Comparison of ENCODE assay signal across 8 cellular contexts in the genomic region with DNA sequence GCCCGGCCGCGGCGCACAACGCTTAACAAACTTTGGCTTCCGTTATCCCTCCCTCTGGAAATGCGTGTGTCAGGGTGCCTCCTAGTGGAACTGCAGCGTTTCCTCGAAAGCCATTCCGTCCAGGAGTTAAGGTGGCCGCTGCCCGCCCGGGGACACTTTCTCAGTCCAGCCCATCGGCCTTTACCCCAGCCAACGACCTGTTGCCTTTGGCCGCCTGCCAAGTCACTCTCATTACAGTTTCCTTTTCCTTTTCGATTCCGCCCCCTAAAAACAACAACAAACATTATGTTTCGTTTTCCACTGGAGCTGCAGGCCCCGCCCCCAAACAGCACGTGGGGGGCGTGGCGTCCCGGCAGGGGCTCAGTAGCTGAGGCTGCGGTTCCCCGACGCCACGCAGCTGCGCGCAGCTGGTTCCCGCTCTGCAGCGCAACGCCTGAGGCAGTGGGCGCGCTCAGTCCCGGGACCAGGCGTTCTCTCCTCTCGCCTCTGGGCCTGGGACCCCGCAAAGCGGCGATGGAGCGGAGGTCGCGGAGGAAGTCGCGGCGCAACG. TPM values are rescaled to one million over a fixed set of nuclear protein-coding genes. Genes with fewer than 3 reads are reported as not detected.
DNase-seq lines count a peak whose midpoint lies in the region; ATAC-seq, FAIRE-seq and TF ChIP-seq lines count a peak whose summit lies in the region.

A gene (plus strand): TSS at position 363 of the 550 bp plus-strand sequence. CDS start 151 bp downstream, at position 514.

- peak; percentile 28 for DNase-seq in NCI-H1105 treated with DMSO at 0.1 percent for 48 hours (lab: John Stamatoyannopoulos, UW)
- DNase-seq in T1000 (lab: John Stamatoyannopoulos, UW): peak; percentile 82
- DNase-seq in K562 (ENCODE audit: extremely low read depth in 1 of 4, low spot score in 3 of 4): peak; percentile 17 to 29 (median 22)
- DNase-seq in iPS DF 4.7 (ENCODE audit: extremely low read depth, low spot score): peak; percentile 87
- peak; percentile 95 for DNase-seq in sciatic nerve (ENCODE audit: low spot score)
- no peak for DNase-seq in NCI-H1694 treated with DMSO at 0.1 percent for 48 hours (lab: John Stamatoyannopoulos, UW)

- no peak for TF ChIP-seq POLR2A in K562 (conservative IDR thresholded peaks at IDR 0.05)

- WGBS in K562 (ENCODE audit: insufficient coverage, low coverage, missing lambda C conversion rate): 31% methylated on average over 34 of the region's 48 CpGs

- H3K79me2 ChIP-seq in K562 (ENCODE audit: control insufficient read depth, insufficient read depth, low read length): no peaks in the 10 kb centered on the region

- no peak for TF ChIP-seq EP300 in K562 (IDR thresholded peaks at IDR 0.05; ENCODE audit: low read length)

- no peak within 1 kb of the TSS for H3K27ac ChIP-seq in K562 (ENCODE audit: extremely low read depth, low read depth, low read length)

- peak; percentile 36; the same call in 1 of the 2 replicates for TF ChIP-seq CTCF in GM12874 (IDR thresholded peaks at IDR 0.05; ENCODE audit: insufficient read depth, low read depth, low read length)
- TF ChIP-seq CTCF in K562 (IDR thresholded peaks at IDR 0.05 in 2 of 3, conservative IDR thresholded peaks at IDR 0.05 in 1 of 3; ENCODE audit: insufficient read depth in 2 of 3, low read depth in 1 of 3, low read length in 3 of 3): peak in 1 of 3 experiments; percentile 38; a peak in 2 of 6 replicates

- H3K4me2 ChIP-seq in K562 (ENCODE audit: insufficient read depth, low read length): peak within 1 kb of the TSS; percentile 49

- peaks cover 0 to 9% of the 10 kb centered on the region in 2 experiments; a peak in 2 of 5 replicates for H3K4me1 ChIP-seq in K562 (replicated peaks in 1 of 2; ENCODE audit: control insufficient read depth in 2 of 2, insufficient read depth in 2 of 2, low read length in 2 of 2)

- intact Hi-C loops in K562 (cut with micrococcal nuclease): no loop called here
- intact Hi-C loops in sciatic nerve (cut with DNase I): no loop called here

- H3K9me1 ChIP-seq in K562 (ENCODE audit: control insufficient read depth, insufficient read depth, low read length): no peaks in the 10 kb centered on the region

- in situ Hi-C loops in K562 (cut with MboI): no loop called here

- no peaks in the 10 kb centered on the region for H3K36me3 ChIP-seq in K562 (ENCODE audit: control insufficient read depth, insufficient read depth, low read length)

- no peak within 1 kb of the TSS for H3K4me3 ChIP-seq in K562

- H3K27me3 ChIP-seq in K562 (ENCODE audit: control insufficient read depth in 2 of 2, insufficient read depth in 2 of 2, low read length in 2 of 2): peaks cover 0 to 6% of the 10 kb centered on the region in 2 experiments; a peak in 3 of 5 replicates

- H4K20me1 ChIP-seq in K562 (replicated peaks; ENCODE audit: control insufficient read depth, insufficient read depth, low read length): no peaks in the 10 kb centered on the region

- peak in 1 of 2 experiments; percentile 30; a peak in 1 of 4 replicates for TF ChIP-seq RAD21 in K562 (CRISPR knock-in tag; conservative IDR thresholded peaks at IDR 0.05 in 1 of 2, IDR thresholded peaks at IDR 0.05 in 1 of 2)

- POLR2A ChIA-PET in K562 (lab: Yijun Ruan, JAX): interaction anchor here (0.7 kb wide), 1 partner anchor 12 kb away, joined by 4 read pairs; no protein-coding TSS in a partner anchor

- BruUV-seq in K562 (replicated peaks; lab: Mats Ljungman, UMichigan): no TSS peak

- no peak for FAIRE-seq in K562 (lab: Jason Lieb, UNC)

- ATAC-seq in HG02610 (IDR thresholded peaks at IDR 0.05; ENCODE audit: unreplicated experiment): peak; percentile 93
- peak; percentile 75 for ATAC-seq in K562
- ATAC-seq in sciatic nerve: peak; percentile 97

- H3K9ac ChIP-seq in K562 (ENCODE audit: insufficient read depth in 1 of 2, low read depth in 2 of 2, low read length in 2 of 2): no peak within 1 kb of the TSS

- CTCF ChIA-PET in K562 (lab: Yijun Ruan, JAX; ENCODE audit: low intra/inter-chr PET ratio): no interaction called here

- no peaks in the 10 kb centered on the region for H3K9me3 ChIP-seq in K562 (replicated peaks; ENCODE audit: control insufficient read depth, insufficient read depth, low read depth, low read length)

- H2AFZ ChIP-seq in K562 (ENCODE audit: low read depth, low read length): no peak within 1 kb of the TSS; the same call in 1 of the 2 replicates

TF ChIP-seq in K562, 482 proteins besides CTCF, POLR2A, EP300 and RAD21 (continues in another document):
- no peak for TF ChIP-seq SIN3B (IDR thresholded peaks at IDR 0.05; ENCODE audit: low read depth)
- TF ChIP-seq ELF1 (tag; IDR thresholded peaks at IDR 0.05): no peak
- TF ChIP-seq, protein P1, sequence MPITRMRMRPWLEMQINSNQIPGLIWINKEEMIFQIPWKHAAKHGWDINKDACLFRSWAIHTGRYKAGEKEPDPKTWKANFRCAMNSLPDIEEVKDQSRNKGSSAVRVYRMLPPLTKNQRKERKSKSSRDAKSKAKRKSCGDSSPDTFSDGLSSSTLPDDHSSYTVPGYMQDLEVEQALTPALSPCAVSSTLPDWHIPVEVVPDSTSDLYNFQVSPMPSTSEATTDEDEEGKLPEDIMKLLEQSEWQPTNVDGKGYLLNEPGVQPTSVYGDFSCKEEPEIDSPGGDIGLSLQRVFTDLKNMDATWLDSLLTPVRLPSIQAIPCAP (CRISPR knock-in tag; IDR thresholded peaks at IDR 0.05; ENCODE audit: borderline replicate concordance): no peak
- TF ChIP-seq, protein P2, sequence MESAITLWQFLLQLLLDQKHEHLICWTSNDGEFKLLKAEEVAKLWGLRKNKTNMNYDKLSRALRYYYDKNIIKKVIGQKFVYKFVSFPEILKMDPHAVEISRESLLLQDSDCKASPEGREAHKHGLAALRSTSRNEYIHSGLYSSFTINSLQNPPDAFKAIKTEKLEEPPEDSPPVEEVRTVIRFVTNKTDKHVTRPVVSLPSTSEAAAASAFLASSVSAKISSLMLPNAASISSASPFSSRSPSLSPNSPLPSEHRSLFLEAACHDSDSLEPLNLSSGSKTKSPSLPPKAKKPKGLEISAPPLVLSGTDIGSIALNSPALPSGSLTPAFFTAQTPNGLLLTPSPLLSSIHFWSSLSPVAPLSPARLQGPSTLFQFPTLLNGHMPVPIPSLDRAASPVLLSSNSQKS (CRISPR knock-in tag; IDR thresholded peaks at IDR 0.05): no peak
- TF ChIP-seq, protein P3, sequence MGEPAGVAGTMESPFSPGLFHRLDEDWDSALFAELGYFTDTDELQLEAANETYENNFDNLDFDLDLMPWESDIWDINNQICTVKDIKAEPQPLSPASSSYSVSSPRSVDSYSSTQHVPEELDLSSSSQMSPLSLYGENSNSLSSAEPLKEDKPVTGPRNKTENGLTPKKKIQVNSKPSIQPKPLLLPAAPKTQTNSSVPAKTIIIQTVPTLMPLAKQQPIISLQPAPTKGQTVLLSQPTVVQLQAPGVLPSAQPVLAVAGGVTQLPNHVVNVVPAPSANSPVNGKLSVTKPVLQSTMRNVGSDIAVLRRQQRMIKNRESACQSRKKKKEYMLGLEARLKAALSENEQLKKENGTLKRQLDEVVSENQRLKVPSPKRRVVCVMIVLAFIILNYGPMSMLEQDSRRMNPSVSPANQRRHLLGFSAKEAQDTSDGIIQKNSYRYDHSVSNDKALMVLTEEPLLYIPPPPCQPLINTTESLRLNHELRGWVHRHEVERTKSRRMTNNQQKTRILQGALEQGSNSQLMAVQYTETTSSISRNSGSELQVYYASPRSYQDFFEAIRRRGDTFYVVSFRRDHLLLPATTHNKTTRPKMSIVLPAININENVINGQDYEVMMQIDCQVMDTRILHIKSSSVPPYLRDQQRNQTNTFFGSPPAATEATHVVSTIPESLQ (CRISPR knock-in tag; IDR thresholded peaks at IDR 0.05): no peak
- no peak for TF ChIP-seq ZFP1 (CRISPR knock-in tag; IDR thresholded peaks at IDR 0.05)
- TF ChIP-seq MCM2 (IDR thresholded peaks at IDR 0.05; ENCODE audit: low read depth): no peak
- no peak for TF ChIP-seq SMARCB1 (IDR thresholded peaks at IDR 0.05; ENCODE audit: insufficient read length, low read depth)
- TF ChIP-seq ZNF165 (CRISPR knock-in tag; IDR thresholded peaks at IDR 0.05; ENCODE audit: borderline replicate concordance): no peak
- no peak for TF ChIP-seq HMG20B (CRISPR knock-in tag; IDR thresholded peaks at IDR 0.05)
- TF ChIP-seq, protein P4, sequence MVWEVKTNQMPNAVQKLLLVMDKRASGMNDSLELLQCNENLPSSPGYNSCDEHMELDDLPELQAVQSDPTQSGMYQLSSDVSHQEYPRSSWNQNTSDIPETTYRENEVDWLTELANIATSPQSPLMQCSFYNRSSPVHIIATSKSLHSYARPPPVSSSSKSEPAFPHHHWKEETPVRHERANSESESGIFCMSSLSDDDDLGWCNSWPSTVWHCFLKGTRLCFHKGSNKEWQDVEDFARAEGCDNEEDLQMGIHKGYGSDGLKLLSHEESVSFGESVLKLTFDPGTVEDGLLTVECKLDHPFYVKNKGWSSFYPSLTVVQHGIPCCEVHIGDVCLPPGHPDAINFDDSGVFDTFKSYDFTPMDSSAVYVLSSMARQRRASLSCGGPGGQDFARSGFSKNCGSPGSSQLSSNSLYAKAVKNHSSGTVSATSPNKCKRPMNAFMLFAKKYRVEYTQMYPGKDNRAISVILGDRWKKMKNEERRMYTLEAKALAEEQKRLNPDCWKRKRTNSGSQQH (CRISPR knock-in tag; IDR thresholded peaks at IDR 0.05): no peak
- no peak for TF ChIP-seq TEAD4 (IDR thresholded peaks at IDR 0.05; ENCODE audit: low read length)
- no peak for TF ChIP-seq TEAD4 (CRISPR knock-in tag; IDR thresholded peaks at IDR 0.05; ENCODE audit: borderline replicate concordance)
- TF ChIP-seq SMAD2 (IDR thresholded peaks at IDR 0.05; ENCODE audit: low read depth, low read length): no peak
- TF ChIP-seq POLR2G (IDR thresholded peaks at IDR 0.05; ENCODE audit: low read depth, low read length): no peak

RNA-seq across cellular contexts. Expression of the gene that starts here (rescaled TPM):
- not detected in 2 replicates for total RNA-seq in K562 (2011; cell fraction: chromatin; rRNA removed; ENCODE audit: low replicate concordance)
- not detected in 2 replicates for total RNA-seq in K562 (2011; cell fraction: nucleolus; rRNA removed)
- total RNA-seq in K562 (2011; cell fraction: nucleoplasm; rRNA removed): not detected in 2 replicates
- total RNA-seq in K562 (2014; rRNA removed): not detected in 2 replicates
- not detected in 2 replicates for total RNA-seq in K562 (2014; rRNA removed; fragmentation: Illumina TruSeq; extraction: Trizol)
- total RNA-seq in K562 (2015; rRNA removed; fragmentation: Illumina TruSeq; extraction: Trizol): not detected in 2 replicates
- 0.07 and 0.18 TPM in 2 replicates for total RNA-seq in K562 (2021)
- not detected in 2 replicates for polyA plus RNA-seq in K562 (2011; rRNA removed)
- not detected in 2 replicates for polyA plus RNA-seq in K562 (2011; cell fraction: cytosol; rRNA removed)
- not detected in 2 replicates for polyA plus RNA-seq in K562 (2011; cell fraction: nucleus; rRNA removed)
- polyA plus RNA-seq in K562 (2012): not detected in 2 replicates
- not detected in 2 replicates for polyA plus RNA-seq in K562 (2014; fragmentation: Illumina TruSeq; extraction: Trizol)
- not detected for polyA plus RNA-seq in K562 (2014; fragmentation: Nextera tagmentation; extraction: Ambion mirVana)
- polyA plus RNA-seq in K562 (2014; rRNA removed): not detected in 2 replicates
- polyA minus RNA-seq in K562 (2011; rRNA and poly(A)+ RNA removed): not detected in 2 replicates
- polyA minus RNA-seq in K562 (2011; cell fraction: cytosol; rRNA and poly(A)+ RNA removed): not detected in 2 replicates
- polyA minus RNA-seq in K562 (2011; cell fraction: nucleus; rRNA and poly(A)+ RNA removed): not detected in 2 replicates
- 8.0 TPM for total RNA-seq in sciatic nerve

Comparison
In these comparisons a context has a peak if more than half of its experiments do, and no peak if none do; other contexts are left out.
1. Peak in DNase-seq, ATAC-seq and H3K4me2 ChIP-seq in K562; RNA of the gene not detected or under 1 TPM.